In genomic region chr14:73243748-73244147, GRCh38 we compare ENCODE assay signal across 1 cellular context.
TF ChIP-seq lines count a peak whose summit lies in the region.

No MANE protein-coding gene starts in this region.

TF ChIP-seq in GM12878, 131 proteins besides CTCF, POLR2A, EP300 and RAD21:
- TF ChIP-seq CEBPZ (IDR thresholded peaks at IDR 0.05; ENCODE audit: low read depth, low read length) (0 out of 2 replicates have a peak, but pooled peaks have one; percentile 28), ETV6 (conservative IDR thresholded peaks at IDR 0.05 in 1 of 2, IDR thresholded peaks at IDR 0.05 in 1 of 2; ENCODE audit: borderline replicate concordance in 1 of 2, low read depth in 1 of 2) (no peak)
